In genomic region chr19:55386515-55386947, GRCh38 we compare ENCODE assay signal across 9 cellular contexts. TPM values are rescaled to one million over a fixed set of nuclear protein-coding genes. Genes with fewer than 3 reads are reported as not detected.
DNase-seq lines count a peak whose midpoint lies in the region; ATAC-seq, FAIRE-seq and TF ChIP-seq lines count a peak whose summit lies in the region.
"Had no signal": no experiment of that assay in that cellular context is flagged by ENCODE, and none has a peak within 500 bp of the region (broad histone marks: within the 10 kb centered on the region; RNA-seq: fewer than 3 reads in every experiment).

No MANE protein-coding gene starts in this region.

- H3K27me3 ChIP-seq in DOHH2 (ENCODE audit: control insufficient read depth, low read length) (peaks cover 3% of the 10 kb centered on the region; the same call in 1 of the 2 replicates), pancreas (no peaks in the 10 kb centered on the region)

- H3K4me3 ChIP-seq in DOHH2 (ENCODE audit: low read length), result peak overlapping the region; percentile 99
- peak overlapping the region; percentile 76 to 92 (median 80) for H3K4me3 ChIP-seq in pancreas

- peaks cover 64% of the 10 kb centered on the region for H3F3A ChIP-seq in DOHH2 (ENCODE audit: control insufficient read depth, insufficient read depth)

- no peak for TF ChIP-seq CTCF in DOHH2 (IDR thresholded peaks at IDR 0.05; ENCODE audit: low read depth, low read length, poor library complexity, severe bottlenecking)
- TF ChIP-seq CTCF in pancreas (IDR thresholded peaks at IDR 0.05), result no peak

- no peak for ATAC-seq in pancreas
- ATAC-seq in GM21576 (IDR thresholded peaks at IDR 0.05; ENCODE audit: unreplicated experiment), result no peak

- intact Hi-C loops in pancreas (cut with DNase I), result loop anchor here in 1 of 3 donors (10.0 kb wide), 1 partner anchor 92 kb away; no protein-coding TSS in a partner anchor

- peak overlapping the region; percentile 99 for H3K4me2 ChIP-seq in DOHH2 (ENCODE audit: low read length)

- H3K27ac ChIP-seq in DOHH2 (ENCODE audit: low read depth, low read length) (peak overlapping the region; percentile 97), epithelial cell of prostate (peak overlapping the region; percentile 93), pancreas (peak overlapping the region in 2 of 4 donors; percentile 84 to 97)

- FAIRE-seq in pancreas (lab: Jason Lieb, UNC) (no peak), HTR-8/SVneo (lab: Jason Lieb, UNC) (no peak)
- FAIRE-seq: colon had no signal

- H3K4me1 ChIP-seq in DOHH2 (ENCODE audit: control insufficient read depth, low read length) (peaks cover 67% of the 10 kb centered on the region), pancreas (peaks cover 10 to 28% (median 17%) of the 10 kb centered on the region in 3 donors)

- peak; percentile 59 for DNase-seq in RKO (ENCODE audit: low spot score)
- no peak for DNase-seq in epithelial cell of prostate (ENCODE audit: low read depth, low spot score)
- no peak for DNase-seq in pancreas
- DNase-seq in HTR-8/SVneo (ENCODE audit: insufficient read length, low spot score), result no peak
- DNase-seq in AG08395 (ENCODE audit: low spot score), result no peak
- no peak for DNase-seq in NCI-H1930 (lab: John Stamatoyannopoulos, UW)

- peaks cover 36% of the 10 kb centered on the region for H4K20me1 ChIP-seq in DOHH2 (ENCODE audit: control insufficient read depth, insufficient read depth, low read depth, low read length)

- H3K9me3 ChIP-seq in DOHH2 (ENCODE audit: control insufficient read depth, insufficient read depth, low read length), result no peaks in the 10 kb centered on the region
- no peaks in the 10 kb centered on the region for H3K9me3 ChIP-seq in pancreas

- H3K9me2 ChIP-seq in DOHH2 (replicated peaks; ENCODE audit: control insufficient read depth, low read length), result no peaks in the 10 kb centered on the region

- H3K79me2 ChIP-seq in DOHH2 (ENCODE audit: control insufficient read depth, low read length), result peaks cover 58% of the 10 kb centered on the region

- 1 to 2% methylated on average over 31 of the region's 31 CpGs for WGBS in pancreas, 2 donors

- H3K36me3 ChIP-seq in DOHH2 (ENCODE audit: control insufficient read depth, low read length) (peaks cover 54% of the 10 kb centered on the region), pancreas (peaks cover 0 to 23% (median 11%) of the 10 kb centered on the region in 3 donors)

RNA-seq across cellular contexts. Expression of gene RPL28, which starts 0.8 kb away (rescaled TPM):
- total RNA-seq in pancreas, result 1,000 to 10,000 TPM in 1 of 6 donors, 100 to 1,000 TPM in 5; 420 to 1,198 (median 819) TPM
- polyA plus RNA-seq in pancreas, result 1,000 to 10,000 TPM in 1 of 2 donors, 100 to 1,000 TPM in 1; 738 to 1,109 TPM

RNA-seq across cellular contexts. Expression of gene TMEM238, which starts 2.4 kb away (rescaled TPM):
- total RNA-seq in pancreas, result 10 to 100 TPM; 14.7 to 32.7 (median 21.3) TPM
- under 1 TPM; 0.42 TPM for polyA plus RNA-seq in pancreas

RNA-seq across cellular contexts. Expression of gene TMEM190, which starts 9.9 kb away (rescaled TPM):
- not detected for total RNA-seq in pancreas
- under 1 TPM in 1 of 2 donors, not detected in 1; 0.45 TPM for polyA plus RNA-seq in pancreas

RNA-seq across cellular contexts. Expression of gene IL11, which starts 16.3 kb away (rescaled TPM):
- under 1 TPM in 3 of 6 donors, not detected in 3; 0.20 to 0.41 (median 0.37) TPM for total RNA-seq in pancreas
- under 1 TPM; 0.16 to 0.19 TPM for polyA plus RNA-seq in pancreas

RNA-seq across cellular contexts. Expression of gene UBE2S, which starts 21.1 kb away (rescaled TPM):
- 1 to 10 TPM; 2.0 to 7.3 (median 5.1) TPM for total RNA-seq in pancreas
- polyA plus RNA-seq in pancreas, result 1 to 10 TPM; 3.6 to 5.0 TPM
